In the genomic region with DNA sequence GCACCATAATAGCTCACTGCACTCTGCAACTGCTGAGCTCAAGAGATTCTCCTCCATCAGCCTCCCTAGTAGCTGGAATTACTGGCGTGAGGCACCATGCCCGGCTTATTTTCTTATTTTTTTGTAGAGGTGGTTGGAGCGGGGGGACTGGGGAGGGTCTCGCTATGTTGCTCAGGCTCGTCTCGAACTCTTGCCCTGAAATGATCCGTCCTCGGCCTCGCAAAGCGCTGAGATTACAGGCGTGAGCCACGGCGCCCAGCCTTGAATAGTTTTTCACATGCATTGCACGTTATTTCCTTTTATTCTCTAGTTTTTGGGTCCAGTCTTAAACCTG, we compare ENCODE assay signal across 1 cellular context.
A peak's percentile ranks its signal among the peaks of the same experiment; 100 is the strongest.
TF ChIP-seq lines count a peak whose summit lies in the region.

No MANE protein-coding gene starts in this region.

TF ChIP-seq in K562, 482 proteins besides CTCF, POLR2A, EP300 and RAD21 (continues in another document):
- TF ChIP-seq ASH1L (IDR thresholded peaks at IDR 0.05; ENCODE audit: borderline replicate concordance, low read depth, partially characterized antibody) (no peak), SIN3B (IDR thresholded peaks at IDR 0.05; ENCODE audit: low read depth) (no peak), PHF20 (IDR thresholded peaks at IDR 0.05; ENCODE audit: partially characterized antibody) (peak; percentile 47), CXXC5 (CRISPR knock-in tag; IDR thresholded peaks at IDR 0.05) (no peak), ZNF830 (CRISPR knock-in tag; IDR thresholded peaks at IDR 0.05) (peak; percentile 57; the same call in 1 of the 2 replicates), JUND (IDR thresholded peaks at IDR 0.05; ENCODE audit: borderline replicate concordance, low read depth, low read length) (no peak), JUND (tag; IDR thresholded peaks at IDR 0.05; ENCODE audit: borderline replicate concordance, low read depth, low read length) (no peak), ESRRA (IDR thresholded peaks at IDR 0.05; ENCODE audit: borderline replicate concordance, low read depth) (no peak; the same call in 1 of the 2 replicates), ZBTB9 (CRISPR knock-in tag; IDR thresholded peaks at IDR 0.05) (0 out of 2 replicates have a peak, but pooled peaks have one; percentile 29), HDAC1 (IDR thresholded peaks at IDR 0.05) (peak in 1 of 2 experiments; percentile 2; a peak in 1 of 4 replicates), KDM1A (IDR thresholded peaks at IDR 0.05) (0 out of 4 replicates have a peak, but pooled peaks of 1 of the 2 experiments have one; percentile 10), E2F8 (IDR thresholded peaks at IDR 0.05; ENCODE audit: low read depth, partially characterized antibody) (no peak), SIN3A (IDR thresholded peaks at IDR 0.05; ENCODE audit: borderline replicate concordance in 2 of 2, control insufficient read depth in 1 of 2, low read depth in 2 of 2, low read length in 2 of 2) (no peak), ATF4 (CRISPR knock-in tag; IDR thresholded peaks at IDR 0.05) (0 out of 2 replicates have a peak, but pooled peaks have one; percentile 42), ARID1B (IDR thresholded peaks at IDR 0.05) (peak; percentile 8; the same call in 1 of the 2 replicates), ATF6 (CRISPR knock-in tag; IDR thresholded peaks at IDR 0.05) (0 out of 2 replicates have a peak, but pooled peaks have one; percentile 94), STAT5B (CRISPR knock-in tag; IDR thresholded peaks at IDR 0.05) (no peak), SMARCA4 (IDR thresholded peaks at IDR 0.05) (0 out of 2 replicates have a peak, but pooled peaks have one; percentile 20), BMI1 (IDR thresholded peaks at IDR 0.05; ENCODE audit: low read length) (no peak), BACH1 (tag; IDR thresholded peaks at IDR 0.05) (no peak), ZNF668 (CRISPR knock-in tag; IDR thresholded peaks at IDR 0.05) (0 out of 2 replicates have a peak, but pooled peaks have one; percentile 42), ZBTB33 (CRISPR knock-in tag; IDR thresholded peaks at IDR 0.05) (peak; percentile 24; the same call in 1 of the 2 replicates), ZZZ3 (IDR thresholded peaks at IDR 0.05) (no peak), ARID2 (IDR thresholded peaks at IDR 0.05) (no peak), THRB (CRISPR knock-in tag; conservative IDR thresholded peaks at IDR 0.05) (peak; percentile 74; the same call in 1 of the 2 replicates), ERF (CRISPR knock-in tag; IDR thresholded peaks at IDR 0.05) (0 out of 2 replicates have a peak, but pooled peaks have one; percentile 56), MIER1 (IDR thresholded peaks at IDR 0.05; ENCODE audit: low read depth) (peak; percentile 41; the same call in 1 of the 2 replicates), MTA1 (IDR thresholded peaks at IDR 0.05; ENCODE audit: borderline replicate concordance) (0 out of 2 replicates have a peak, but pooled peaks have one; percentile 30), MECOM (CRISPR knock-in tag; IDR thresholded peaks at IDR 0.05) (peak; percentile 31; the same call in 1 of the 2 replicates), MAFK (IDR thresholded peaks at IDR 0.05; ENCODE audit: low read length) (no peak), BRD4 (IDR thresholded peaks at IDR 0.05) (peak; percentile 61; the same call in 1 of the 2 replicates), HCFC1 (IDR thresholded peaks at IDR 0.05; ENCODE audit: low read depth, low read length) (no peak), TARDBP (IDR thresholded peaks at IDR 0.05) (peak; percentile 77), ZNF696 (CRISPR knock-in tag; conservative IDR thresholded peaks at IDR 0.05) (no peak), ELF4 (CRISPR knock-in tag; IDR thresholded peaks at IDR 0.05) (0 out of 2 replicates have a peak, but pooled peaks have one; percentile 22), ZNF583 (CRISPR knock-in tag; IDR thresholded peaks at IDR 0.05) (0 out of 2 replicates have a peak, but pooled peaks have one; percentile 41), ZNF41 (CRISPR knock-in tag; conservative IDR thresholded peaks at IDR 0.05) (0 out of 2 replicates have a peak, but pooled peaks have one; percentile 55), NBN (IDR thresholded peaks at IDR 0.05; ENCODE audit: low read depth) (0 out of 2 replicates have a peak, but pooled peaks have one; percentile 40), PHTF2 (CRISPR knock-in tag; IDR thresholded peaks at IDR 0.05) (no peak), NFIC (IDR thresholded peaks at IDR 0.05) (peak; percentile 9; the same call in 1 of the 2 replicates), KLF6 (CRISPR knock-in tag; IDR thresholded peaks at IDR 0.05; ENCODE audit: borderline replicate concordance) (0 out of 2 replicates have a peak, but pooled peaks have one; percentile 39), ZNF311 (CRISPR knock-in tag; IDR thresholded peaks at IDR 0.05) (0 out of 2 replicates have a peak, but pooled peaks have one; percentile 18), HIVEP1 (CRISPR knock-in tag; IDR thresholded peaks at IDR 0.05) (peak; percentile 79)
- TF ChIP-seq, protein P1, sequence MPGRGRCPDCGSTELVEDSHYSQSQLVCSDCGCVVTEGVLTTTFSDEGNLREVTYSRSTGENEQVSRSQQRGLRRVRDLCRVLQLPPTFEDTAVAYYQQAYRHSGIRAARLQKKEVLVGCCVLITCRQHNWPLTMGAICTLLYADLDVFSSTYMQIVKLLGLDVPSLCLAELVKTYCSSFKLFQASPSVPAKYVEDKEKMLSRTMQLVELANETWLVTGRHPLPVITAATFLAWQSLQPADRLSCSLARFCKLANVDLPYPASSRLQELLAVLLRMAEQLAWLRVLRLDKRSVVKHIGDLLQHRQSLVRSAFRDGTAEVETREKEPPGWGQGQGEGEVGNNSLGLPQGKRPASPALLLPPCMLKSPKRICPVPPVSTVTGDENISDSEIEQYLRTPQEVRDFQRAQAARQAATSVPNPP (IDR thresholded peaks at IDR 0.05; ENCODE audit: borderline replicate concordance, insufficient read depth, insufficient read length), result no peak
- TF ChIP-seq, protein P2, sequence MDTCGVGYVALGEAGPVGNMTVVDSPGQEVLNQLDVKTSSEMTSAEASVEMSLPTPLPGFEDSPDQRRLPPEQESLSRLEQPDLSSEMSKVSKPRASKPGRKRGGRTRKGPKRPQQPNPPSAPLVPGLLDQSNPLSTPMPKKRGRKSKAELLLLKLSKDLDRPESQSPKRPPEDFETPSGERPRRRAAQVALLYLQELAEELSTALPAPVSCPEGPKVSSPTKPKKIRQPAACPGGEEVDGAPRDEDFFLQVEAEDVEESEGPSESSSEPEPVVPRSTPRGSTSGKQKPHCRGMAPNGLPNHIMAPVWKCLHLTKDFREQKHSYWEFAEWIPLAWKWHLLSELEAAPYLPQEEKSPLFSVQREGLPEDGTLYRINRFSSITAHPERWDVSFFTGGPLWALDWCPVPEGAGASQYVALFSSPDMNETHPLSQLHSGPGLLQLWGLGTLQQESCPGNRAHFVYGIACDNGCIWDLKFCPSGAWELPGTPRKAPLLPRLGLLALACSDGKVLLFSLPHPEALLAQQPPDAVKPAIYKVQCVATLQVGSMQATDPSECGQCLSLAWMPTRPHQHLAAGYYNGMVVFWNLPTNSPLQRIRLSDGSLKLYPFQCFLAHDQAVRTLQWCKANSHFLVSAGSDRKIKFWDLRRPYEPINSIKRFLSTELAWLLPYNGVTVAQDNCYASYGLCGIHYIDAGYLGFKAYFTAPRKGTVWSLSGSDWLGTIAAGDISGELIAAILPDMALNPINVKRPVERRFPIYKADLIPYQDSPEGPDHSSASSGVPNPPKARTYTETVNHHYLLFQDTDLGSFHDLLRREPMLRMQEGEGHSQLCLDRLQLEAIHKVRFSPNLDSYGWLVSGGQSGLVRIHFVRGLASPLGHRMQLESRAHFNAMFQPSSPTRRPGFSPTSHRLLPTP (IDR thresholded peaks at IDR 0.05; ENCODE audit: borderline replicate concordance, extremely low read depth, insufficient read length), result peak; percentile 35
- TF ChIP-seq, protein P3, sequence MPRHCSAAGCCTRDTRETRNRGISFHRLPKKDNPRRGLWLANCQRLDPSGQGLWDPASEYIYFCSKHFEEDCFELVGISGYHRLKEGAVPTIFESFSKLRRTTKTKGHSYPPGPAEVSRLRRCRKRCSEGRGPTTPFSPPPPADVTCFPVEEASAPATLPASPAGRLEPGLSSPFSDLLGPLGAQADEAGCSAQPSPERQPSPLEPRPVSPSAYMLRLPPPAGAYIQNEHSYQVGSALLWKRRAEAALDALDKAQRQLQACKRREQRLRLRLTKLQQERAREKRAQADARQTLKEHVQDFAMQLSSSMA (CRISPR knock-in tag; IDR thresholded peaks at IDR 0.05), result peak; percentile 49; the same call in 1 of the 2 replicates
